In genomic region chr10:130412317-130412716, GRCh38 we compare ENCODE assay signal across 15 cellular contexts.
DNase-seq lines count a peak whose midpoint lies in the region; ATAC-seq, FAIRE-seq and TF ChIP-seq lines count a peak whose summit lies in the region.
"Had no signal": no experiment of that assay in that cellular context is flagged by ENCODE, and none has a peak within 500 bp of the region (broad histone marks: within the 10 kb centered on the region; RNA-seq: fewer than 3 reads in every experiment).

No MANE protein-coding gene starts in this region.

- H3K4me1 Mint-ChIP-seq in stimulated activated naive CD8-positive, alpha-beta T cell treated with anti-CD3 and anti-CD28 coated beads, Interleukin-15, amount 100 ng/mL, for 72 hours = no peaks in the 10 kb centered on the region
- H3K4me1 Mint-ChIP-seq: B cell; CD8-positive, alpha-beta memory T cell had no signal

- peaks cover 24% of the 10 kb centered on the region for H3K27me3 Mint-ChIP-seq in stimulated activated naive CD8-positive, alpha-beta T cell treated with anti-CD3 and anti-CD28 coated beads, Interleukin-15, amount 100 ng/mL, for 72 hours

- H3K9me3 ChIP-seq in BLaER1 = no peaks in the 10 kb centered on the region
- H3K9me3 ChIP-seq in body of pancreas = no peaks in the 10 kb centered on the region
- no peaks in the 10 kb centered on the region for H3K9me3 ChIP-seq in pancreas
- H3K9me3 ChIP-seq: Caco-2 had no signal

- intact Hi-C loops in body of pancreas (cut with DNase I) = no loop called here
- intact Hi-C loops in pancreas (cut with DNase I) = no loop called here

- no peak for FAIRE-seq in pancreas (lab: Jason Lieb, UNC)
- FAIRE-seq: A204.1, H54 had no signal

- H3K9me3 Mint-ChIP-seq in stimulated activated naive CD8-positive, alpha-beta T cell treated with anti-CD3 and anti-CD28 coated beads, Interleukin-15, amount 100 ng/mL, for 72 hours = peaks cover 5 to 12% of the 10 kb centered on the region in 2 donors

- peak; percentile 33 for ATAC-seq in body of pancreas
- ATAC-seq in left lobe of liver = no peak
- peak; percentile 55 to 76 (median 63) for ATAC-seq in pancreas
- ATAC-seq in HG03025 (IDR thresholded peaks at IDR 0.05; ENCODE audit: low FRiP score, unreplicated experiment) = no peak
- ATAC-seq in stimulated activated naive CD8-positive, alpha-beta T cell treated with anti-CD3 and anti-CD28 coated beads, Interleukin-15, amount 100 ng/mL, for 72 hours = no peak
- ATAC-seq: HCT116 had no signal

- H3K27ac ChIP-seq in BLaER1 = no peak overlapping the region
- peak overlapping the region in 2 of 4 donors; percentile 1 to 32 for H3K27ac ChIP-seq in body of pancreas
- peak overlapping the region in 1 of 4 donors; percentile 42 for H3K27ac ChIP-seq in pancreas

- no peak overlapping the region for H3K9ac ChIP-seq in BLaER1

- peak overlapping the region; percentile 44 for H3K4me2 ChIP-seq in BLaER1

- DNase-seq in body of pancreas (no peak), left lobe of liver (ENCODE audit: low spot score) (peak; percentile 3), pancreas (no peak), NOMO-1 treated with DMSO at 0.1 percent for 48 hours (lab: John Stamatoyannopoulos, UW; ENCODE audit: unreplicated experiment) (no peak), cerebellar nuclear complex (lab: John Stamatoyannopoulos, UW) (no peak)
- DNase-seq in stimulated activated naive CD8-positive, alpha-beta T cell treated with anti-CD3 and anti-CD28 coated beads, Interleukin-15, amount 100 ng/mL, for 72 hours = no peak
- DNase-seq: Caco-2; CD8-positive, alpha-beta memory T cell; IMR-90 had no signal

- no peaks in the 10 kb centered on the region for H3K27me3 ChIP-seq in BLaER1
- H3K27me3 ChIP-seq in body of pancreas = no peaks in the 10 kb centered on the region
- H3K27me3 ChIP-seq in pancreas = no peaks in the 10 kb centered on the region

- H3K36me3 ChIP-seq in BLaER1 (no peaks in the 10 kb centered on the region), body of pancreas (replicated peaks in 1 of 2; ENCODE audit: insufficient read depth in 1 of 2, low read depth in 2 of 2) (no peaks in the 10 kb centered on the region), pancreas (no peaks in the 10 kb centered on the region)

- 17% methylated on average over 5 of the region's 5 CpGs for WGBS in body of pancreas, 2 donors
- WGBS in pancreas, 2 donors = 12 to 16% methylated on average over 5 of the region's 5 CpGs

- no peaks in the 10 kb centered on the region for H4K20me1 ChIP-seq in BLaER1

- H3K4me1 ChIP-seq in BLaER1 = peaks cover 14% of the 10 kb centered on the region
- peaks cover 17% of the 10 kb centered on the region for H3K4me1 ChIP-seq in body of pancreas
- H3K4me1 ChIP-seq in pancreas = peaks cover 0 to 8% (median 0%) of the 10 kb centered on the region in 3 donors
- H3K4me1 ChIP-seq: Caco-2 had no signal

- H3K4me3 ChIP-seq in BLaER1 (no peak overlapping the region), body of pancreas (no peak overlapping the region), pancreas (no peak overlapping the region)

- no peak overlapping the region for H3K27ac Mint-ChIP-seq in stimulated activated naive CD8-positive, alpha-beta T cell treated with anti-CD3 and anti-CD28 coated beads, Interleukin-15, amount 100 ng/mL, for 72 hours
- H3K27ac Mint-ChIP-seq: B cell; CD8-positive, alpha-beta memory T cell had no signal

- no peak for TF ChIP-seq POLR2A in body of pancreas (IDR thresholded peaks at IDR 0.05)

- no peak for TF ChIP-seq CTCF in body of pancreas (IDR thresholded peaks at IDR 0.05)
- TF ChIP-seq CTCF in pancreas (IDR thresholded peaks at IDR 0.05) = no peak

- no peak overlapping the region for H3K4me3 Mint-ChIP-seq in stimulated activated naive CD8-positive, alpha-beta T cell treated with anti-CD3 and anti-CD28 coated beads, Interleukin-15, amount 100 ng/mL, for 72 hours
- H3K4me3 Mint-ChIP-seq: B cell; CD8-positive, alpha-beta memory T cell had no signal

Comparison
In these comparisons a context has a peak if more than half of its experiments do, and no peak if none do; other contexts are left out.
1. ATAC-seq: peak in body of pancreas (single experiment) and pancreas (4 of 4); none in left lobe of liver (single experiment), HG03025 (single experiment) and stimulated activated naive CD8-positive, alpha-beta T cell treated with anti-CD3 and anti-CD28 coated beads, Interleukin-15, amount 100 ng/mL, for 72 hours (single experiment).